In the genomic region with DNA sequence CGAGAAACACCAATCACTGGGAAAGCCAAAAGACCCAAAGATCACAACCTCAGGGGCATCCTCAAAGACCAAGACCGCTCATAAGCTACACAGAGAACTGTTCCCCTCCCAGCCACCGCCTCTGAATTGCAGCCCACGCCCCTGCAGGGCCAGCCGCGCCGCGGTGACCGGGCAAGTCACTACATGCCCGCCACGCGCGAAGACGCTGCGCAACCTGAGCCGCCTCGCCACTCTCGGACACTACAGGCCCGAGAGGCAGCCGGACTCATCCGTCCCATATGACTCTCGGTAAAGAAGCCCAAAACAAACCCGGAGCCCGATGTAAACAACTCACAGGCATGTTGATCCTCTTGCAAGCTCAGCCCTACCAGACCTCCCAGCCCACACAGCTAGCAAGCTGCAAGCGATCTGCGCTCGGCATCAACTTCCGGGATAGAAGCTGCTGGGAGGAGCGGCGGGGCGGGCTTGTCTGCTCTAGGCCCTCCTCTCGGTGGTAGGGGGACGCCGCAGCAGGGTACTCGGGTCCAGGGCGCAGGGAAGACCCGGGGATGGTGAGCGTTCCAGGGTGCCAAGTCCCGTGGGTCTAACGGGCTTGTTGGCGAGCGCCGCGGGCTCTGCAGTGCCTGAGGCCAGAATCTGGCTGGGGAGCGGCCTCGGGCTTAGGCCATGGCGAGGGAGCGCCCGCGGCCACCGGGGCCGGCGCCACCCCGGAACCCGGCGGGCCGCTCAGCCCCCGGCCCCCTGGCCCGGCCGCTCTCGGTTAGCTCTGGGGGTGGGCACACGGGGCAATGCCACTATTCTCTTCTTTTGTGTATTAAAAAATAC, we compare ENCODE assay signal across 1 cellular context.
TF ChIP-seq lines count a peak whose summit lies in the region.

A gene (minus strand): TSS at position 412 of the 825 bp plus-strand sequence. CDS start 72 bp downstream, at position 340.

TF ChIP-seq in A549, 52 proteins besides CTCF, POLR2A, EP300 and RAD21 (continued from another document):
- TF ChIP-seq, protein P1, sequence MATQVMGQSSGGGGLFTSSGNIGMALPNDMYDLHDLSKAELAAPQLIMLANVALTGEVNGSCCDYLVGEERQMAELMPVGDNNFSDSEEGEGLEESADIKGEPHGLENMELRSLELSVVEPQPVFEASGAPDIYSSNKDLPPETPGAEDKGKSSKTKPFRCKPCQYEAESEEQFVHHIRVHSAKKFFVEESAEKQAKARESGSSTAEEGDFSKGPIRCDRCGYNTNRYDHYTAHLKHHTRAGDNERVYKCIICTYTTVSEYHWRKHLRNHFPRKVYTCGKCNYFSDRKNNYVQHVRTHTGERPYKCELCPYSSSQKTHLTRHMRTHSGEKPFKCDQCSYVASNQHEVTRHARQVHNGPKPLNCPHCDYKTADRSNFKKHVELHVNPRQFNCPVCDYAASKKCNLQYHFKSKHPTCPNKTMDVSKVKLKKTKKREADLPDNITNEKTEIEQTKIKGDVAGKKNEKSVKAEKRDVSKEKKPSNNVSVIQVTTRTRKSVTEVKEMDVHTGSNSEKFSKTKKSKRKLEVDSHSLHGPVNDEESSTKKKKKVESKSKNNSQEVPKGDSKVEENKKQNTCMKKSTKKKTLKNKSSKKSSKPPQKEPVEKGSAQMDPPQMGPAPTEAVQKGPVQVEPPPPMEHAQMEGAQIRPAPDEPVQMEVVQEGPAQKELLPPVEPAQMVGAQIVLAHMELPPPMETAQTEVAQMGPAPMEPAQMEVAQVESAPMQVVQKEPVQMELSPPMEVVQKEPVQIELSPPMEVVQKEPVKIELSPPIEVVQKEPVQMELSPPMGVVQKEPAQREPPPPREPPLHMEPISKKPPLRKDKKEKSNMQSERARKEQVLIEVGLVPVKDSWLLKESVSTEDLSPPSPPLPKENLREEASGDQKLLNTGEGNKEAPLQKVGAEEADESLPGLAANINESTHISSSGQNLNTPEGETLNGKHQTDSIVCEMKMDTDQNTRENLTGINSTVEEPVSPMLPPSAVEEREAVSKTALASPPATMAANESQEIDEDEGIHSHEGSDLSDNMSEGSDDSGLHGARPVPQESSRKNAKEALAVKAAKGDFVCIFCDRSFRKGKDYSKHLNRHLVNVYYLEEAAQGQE (IDR thresholded peaks at IDR 0.05): 0 out of 2 replicates have a peak, but pooled peaks have one; percentile 24
- TF ChIP-seq ZFP36 (IDR thresholded peaks at IDR 0.05; ENCODE audit: borderline replicate concordance, partially characterized antibody): no peak
- TF ChIP-seq MAZ (IDR thresholded peaks at IDR 0.05; ENCODE audit: borderline replicate concordance, low read depth, low read length): no peak
- peak; percentile 93 to 99; a peak in 4 of 5 replicates for TF ChIP-seq JUN (IDR thresholded peaks at IDR 0.05)
- TF ChIP-seq HOXB13 (CRISPR knock-in tag; IDR thresholded peaks at IDR 0.05; ENCODE audit: low read depth): no peak; the same call in 1 of the 2 replicates
- TF ChIP-seq SREBF2 (IDR thresholded peaks at IDR 0.05): no peak
- no peak for TF ChIP-seq KDM1A (IDR thresholded peaks at IDR 0.05; ENCODE audit: low read depth)
- TF ChIP-seq MYC (IDR thresholded peaks at IDR 0.05; ENCODE audit: borderline replicate concordance, low read length): peak; percentile 74
- TF ChIP-seq, protein P2, sequence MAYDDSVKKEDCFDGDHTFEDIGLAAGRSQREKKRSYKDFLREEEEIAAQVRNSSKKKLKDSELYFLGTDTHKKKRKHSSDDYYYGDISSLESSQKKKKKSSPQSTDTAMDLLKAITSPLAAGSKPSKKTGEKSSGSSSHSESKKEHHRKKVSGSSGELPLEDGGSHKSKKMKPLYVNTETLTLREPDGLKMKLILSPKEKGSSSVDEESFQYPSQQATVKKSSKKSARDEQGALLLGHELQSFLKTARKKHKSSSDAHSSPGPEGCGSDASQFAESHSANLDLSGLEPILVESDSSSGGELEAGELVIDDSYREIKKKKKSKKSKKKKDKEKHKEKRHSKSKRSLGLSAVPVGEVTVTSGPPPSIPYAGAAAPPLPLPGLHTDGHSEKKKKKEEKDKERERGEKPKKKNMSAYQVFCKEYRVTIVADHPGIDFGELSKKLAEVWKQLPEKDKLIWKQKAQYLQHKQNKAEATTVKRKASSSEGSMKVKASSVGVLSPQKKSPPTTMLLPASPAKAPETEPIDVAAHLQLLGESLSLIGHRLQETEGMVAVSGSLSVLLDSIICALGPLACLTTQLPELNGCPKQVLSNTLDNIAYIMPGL (CRISPR knock-in tag; IDR thresholded peaks at IDR 0.05; ENCODE audit: borderline replicate concordance): peak; percentile 20; the same call in 1 of the 2 replicates
- TF ChIP-seq CEBPB (IDR thresholded peaks at IDR 0.05): no peak; a peak in 1 of 4 replicates
- TF ChIP-seq, protein P3, sequence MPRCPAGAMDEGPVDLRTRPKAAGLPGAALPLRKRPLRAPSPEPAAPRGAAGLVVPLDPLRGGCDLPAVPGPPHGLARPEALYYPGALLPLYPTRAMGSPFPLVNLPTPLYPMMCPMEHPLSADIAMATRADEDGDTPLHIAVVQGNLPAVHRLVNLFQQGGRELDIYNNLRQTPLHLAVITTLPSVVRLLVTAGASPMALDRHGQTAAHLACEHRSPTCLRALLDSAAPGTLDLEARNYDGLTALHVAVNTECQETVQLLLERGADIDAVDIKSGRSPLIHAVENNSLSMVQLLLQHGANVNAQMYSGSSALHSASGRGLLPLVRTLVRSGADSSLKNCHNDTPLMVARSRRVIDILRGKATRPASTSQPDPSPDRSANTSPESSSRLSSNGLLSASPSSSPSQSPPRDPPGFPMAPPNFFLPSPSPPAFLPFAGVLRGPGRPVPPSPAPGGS (IDR thresholded peaks at IDR 0.05): peak; percentile 96
- TF ChIP-seq ZNF302 (CRISPR knock-in tag; IDR thresholded peaks at IDR 0.05): no peak
- TF ChIP-seq, protein P4, sequence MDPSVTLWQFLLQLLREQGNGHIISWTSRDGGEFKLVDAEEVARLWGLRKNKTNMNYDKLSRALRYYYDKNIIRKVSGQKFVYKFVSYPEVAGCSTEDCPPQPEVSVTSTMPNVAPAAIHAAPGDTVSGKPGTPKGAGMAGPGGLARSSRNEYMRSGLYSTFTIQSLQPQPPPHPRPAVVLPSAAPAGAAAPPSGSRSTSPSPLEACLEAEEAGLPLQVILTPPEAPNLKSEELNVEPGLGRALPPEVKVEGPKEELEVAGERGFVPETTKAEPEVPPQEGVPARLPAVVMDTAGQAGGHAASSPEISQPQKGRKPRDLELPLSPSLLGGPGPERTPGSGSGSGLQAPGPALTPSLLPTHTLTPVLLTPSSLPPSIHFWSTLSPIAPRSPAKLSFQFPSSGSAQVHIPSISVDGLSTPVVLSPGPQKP (IDR thresholded peaks at IDR 0.05; ENCODE audit: low read depth, low read length): no peak
- no peak for TF ChIP-seq EHF (CRISPR knock-in tag; IDR thresholded peaks at IDR 0.05)
- no peak for TF ChIP-seq HOXA7 (CRISPR knock-in tag; IDR thresholded peaks at IDR 0.05)
- TF ChIP-seq CBX2 (IDR thresholded peaks at IDR 0.05; ENCODE audit: borderline replicate concordance, low read depth): no peak
- peak; percentile 3 for TF ChIP-seq MAFK (IDR thresholded peaks at IDR 0.05; ENCODE audit: partially characterized antibody)
- no peak for TF ChIP-seq ZC3H11A (IDR thresholded peaks at IDR 0.05)
- TF ChIP-seq, protein P5, sequence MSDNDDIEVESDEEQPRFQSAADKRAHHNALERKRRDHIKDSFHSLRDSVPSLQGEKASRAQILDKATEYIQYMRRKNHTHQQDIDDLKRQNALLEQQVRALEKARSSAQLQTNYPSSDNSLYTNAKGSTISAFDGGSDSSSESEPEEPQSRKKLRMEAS (IDR thresholded peaks at IDR 0.05): peak; percentile 92
- TF ChIP-seq, protein P6, sequence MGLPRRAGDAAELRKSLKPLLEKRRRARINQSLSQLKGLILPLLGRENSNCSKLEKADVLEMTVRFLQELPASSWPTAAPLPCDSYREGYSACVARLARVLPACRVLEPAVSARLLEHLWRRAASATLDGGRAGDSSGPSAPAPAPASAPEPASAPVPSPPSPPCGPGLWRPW (IDR thresholded peaks at IDR 0.05): no peak
- no peak for TF ChIP-seq FOSL2 (IDR thresholded peaks at IDR 0.05)
- TF ChIP-seq FOSL2 (CRISPR knock-in tag; IDR thresholded peaks at IDR 0.05): no peak
- TF ChIP-seq, protein P7, sequence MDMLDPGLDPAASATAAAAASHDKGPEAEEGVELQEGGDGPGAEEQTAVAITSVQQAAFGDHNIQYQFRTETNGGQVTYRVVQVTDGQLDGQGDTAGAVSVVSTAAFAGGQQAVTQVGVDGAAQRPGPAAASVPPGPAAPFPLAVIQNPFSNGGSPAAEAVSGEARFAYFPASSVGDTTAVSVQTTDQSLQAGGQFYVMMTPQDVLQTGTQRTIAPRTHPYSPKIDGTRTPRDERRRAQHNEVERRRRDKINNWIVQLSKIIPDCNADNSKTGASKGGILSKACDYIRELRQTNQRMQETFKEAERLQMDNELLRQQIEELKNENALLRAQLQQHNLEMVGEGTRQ (IDR thresholded peaks at IDR 0.05): no peak
- TF ChIP-seq, protein P8, sequence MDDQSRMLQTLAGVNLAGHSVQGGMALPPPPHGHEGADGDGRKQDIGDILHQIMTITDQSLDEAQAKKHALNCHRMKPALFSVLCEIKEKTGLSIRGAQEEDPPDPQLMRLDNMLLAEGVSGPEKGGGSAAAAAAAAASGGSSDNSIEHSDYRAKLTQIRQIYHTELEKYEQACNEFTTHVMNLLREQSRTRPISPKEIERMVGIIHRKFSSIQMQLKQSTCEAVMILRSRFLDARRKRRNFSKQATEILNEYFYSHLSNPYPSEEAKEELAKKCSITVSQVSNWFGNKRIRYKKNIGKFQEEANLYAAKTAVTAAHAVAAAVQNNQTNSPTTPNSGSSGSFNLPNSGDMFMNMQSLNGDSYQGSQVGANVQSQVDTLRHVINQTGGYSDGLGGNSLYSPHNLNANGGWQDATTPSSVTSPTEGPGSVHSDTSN (IDR thresholded peaks at IDR 0.05): no peak
- no peak; the same call in 1 of the 2 replicates for TF ChIP-seq CBX8 (IDR thresholded peaks at IDR 0.05)
- no peak for TF ChIP-seq FOXS1 (CRISPR knock-in tag; IDR thresholded peaks at IDR 0.05)
- TF ChIP-seq EHMT2 (IDR thresholded peaks at IDR 0.05; ENCODE audit: low read depth): no peak
- no peak; the same call in 1 of the 2 replicates for TF ChIP-seq GATA3 (IDR thresholded peaks at IDR 0.05; ENCODE audit: borderline replicate concordance)
- no peak for TF ChIP-seq NPAS2 (CRISPR knock-in tag; IDR thresholded peaks at IDR 0.05; ENCODE audit: borderline replicate concordance)
- TF ChIP-seq PHF8 (IDR thresholded peaks at IDR 0.05; ENCODE audit: borderline replicate concordance, low read depth): peak; percentile 75
- no peak for TF ChIP-seq CHD2 (IDR thresholded peaks at IDR 0.05; ENCODE audit: low read length, partially characterized antibody)
- TF ChIP-seq NR3C1 (IDR thresholded peaks at IDR 0.05): no peak
- no peak for TF ChIP-seq FOSB (CRISPR knock-in tag; IDR thresholded peaks at IDR 0.05)
- no peak for TF ChIP-seq RARB (CRISPR knock-in tag; IDR thresholded peaks at IDR 0.05)
- no peak; the same call in 1 of the 2 replicates for TF ChIP-seq JUNB (IDR thresholded peaks at IDR 0.05)
- TF ChIP-seq BHLHE40 (IDR thresholded peaks at IDR 0.05; ENCODE audit: low read depth, low read length): no peak
- TF ChIP-seq HDAC2 (IDR thresholded peaks at IDR 0.05): no peak
- TF ChIP-seq RFX5 (IDR thresholded peaks at IDR 0.05): 0 out of 2 replicates have a peak, but pooled peaks have one; percentile 42
- TF ChIP-seq POLR2AphosphoS2 (conservative IDR thresholded peaks at IDR 0.05; ENCODE audit: low read length): no peak
- TF ChIP-seq, protein P9, sequence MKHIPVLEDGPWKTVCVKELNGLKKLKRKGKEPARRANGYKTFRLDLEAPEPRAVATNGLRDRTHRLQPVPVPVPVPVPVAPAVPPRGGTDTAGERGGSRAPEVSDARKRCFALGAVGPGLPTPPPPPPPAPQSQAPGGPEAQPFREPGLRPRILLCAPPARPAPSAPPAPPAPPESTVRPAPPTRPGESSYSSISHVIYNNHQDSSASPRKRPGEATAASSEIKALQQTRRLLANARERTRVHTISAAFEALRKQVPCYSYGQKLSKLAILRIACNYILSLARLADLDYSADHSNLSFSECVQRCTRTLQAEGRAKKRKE (CRISPR knock-in tag; IDR thresholded peaks at IDR 0.05; ENCODE audit: low read depth): no peak
TF ChIP-seq in A549: peak in this region for 12.
